Comparison of ENCODE assay signal across 8 cellular contexts in genomic region chr14:90301580-90302181, GRCh38. TPM values are rescaled to one million over a fixed set of nuclear protein-coding genes. Genes with fewer than 3 reads are reported as not detected.
A peak's percentile ranks its signal among the peaks of the same experiment; 100 is the strongest.
DNase-seq lines count a peak whose midpoint lies in the region; ATAC-seq lines count a peak whose summit lies in the region.

No MANE protein-coding gene starts in this region.

- peaks cover 8% of the 10 kb centered on the region for H3K4me1 Mint-ChIP-seq in activated naive CD4-positive, alpha-beta T cell treated with anti-CD3 and anti-CD28 coated beads, Interleukin-2, amount 10 ng/mL, durations not matched to agents 7 days and 5 days

- H3K4me3 Mint-ChIP-seq in activated naive CD4-positive, alpha-beta T cell treated with anti-CD3 and anti-CD28 coated beads, Interleukin-2, amount 10 ng/mL, durations not matched to agents 7 days and 5 days, result no peak overlapping the region

- H3K36me3 Mint-ChIP-seq in activated naive CD4-positive, alpha-beta T cell treated with anti-CD3 and anti-CD28 coated beads, Interleukin-2, amount 10 ng/mL, durations not matched to agents 7 days and 5 days, result peaks cover 22% of the 10 kb centered on the region

- H3K27ac Mint-ChIP-seq in activated naive CD4-positive, alpha-beta T cell treated with anti-CD3 and anti-CD28 coated beads, Interleukin-2, amount 10 ng/mL, durations not matched to agents 7 days and 5 days, result peak overlapping the region; percentile 3

- peaks cover 2% of the 10 kb centered on the region for H3K9me3 Mint-ChIP-seq in activated naive CD4-positive, alpha-beta T cell treated with anti-CD3 and anti-CD28 coated beads, Interleukin-2, amount 10 ng/mL, durations not matched to agents 7 days and 5 days

- CTCF ChIA-PET in activated naive CD4-positive, alpha-beta T cell treated with anti-CD3 and anti-CD28 coated beads, Interleukin-2, amount 10 ng/mL, durations not matched to agents 7 days and 5 days (lab: Charles Lee), result interaction anchor here (0.6 to 3.4 kb wide), 8 partner anchors 16 to 458 kb away, joined by 3 to 27 read pairs (median 4); no protein-coding TSS in a partner anchor

- peak overlapping the region; percentile 94 for H3K27ac ChIP-seq in cingulate gyrus (ENCODE audit: low read depth, low read length)

- DNase-seq in activated naive CD4-positive, alpha-beta T cell treated with anti-CD3 and anti-CD28 coated beads, Interleukin-2, amount 10 ng/mL, durations not matched to agents 7 days and 5 days, result no peak
- DNase-seq in activated naive CD4-positive, alpha-beta T cell treated with anti-CD3 and anti-CD28 coated beads, Interleukin-2, amount 50 U/mL, for 16 hours, result no peak
- DNase-seq in NCI-H460 (ENCODE audit: extremely low read depth, low read depth) (peak; percentile 52), lung microvascular endothelial cell (ENCODE audit: low read depth in 2 of 2) (peak; percentile 75 to 85), NCI-H226 (no peak), NCI-H2029 treated with DMSO at 0.1 percent for 48 hours (lab: John Stamatoyannopoulos, UW) (no peak)

- no peaks in the 10 kb centered on the region for H3K27me3 Mint-ChIP-seq in activated naive CD4-positive, alpha-beta T cell treated with anti-CD3 and anti-CD28 coated beads, Interleukin-2, amount 10 ng/mL, durations not matched to agents 7 days and 5 days

- no peak for ATAC-seq in GM21360 (IDR thresholded peaks at IDR 0.05; ENCODE audit: unreplicated experiment)

RNA-seq across cellular contexts. Expression of gene NRDE2, which starts 30.1 kb away (rescaled TPM):
- 7.3 and 11.4 TPM in 2 replicates for total RNA-seq in NCI-H460 (2014; rRNA removed; shearing (Covaris generic))
- polyA plus RNA-seq in NCI-H460 (2014; cell fraction: nucleus; rRNA removed), result 10.9 and 12.8 TPM in 2 replicates
- 5.2 and 5.6 TPM in 2 replicates for total RNA-seq in lung microvascular endothelial cell

RNA-seq across cellular contexts. Expression of gene PSMC1, which starts 45.3 kb away (rescaled TPM):
- 291 TPM in 2 replicates for total RNA-seq in NCI-H460 (2014; rRNA removed; shearing (Covaris generic))
- 151 and 260 TPM in 2 replicates for polyA plus RNA-seq in NCI-H460 (2014; cell fraction: nucleus; rRNA removed)
- total RNA-seq in lung microvascular endothelial cell, result 56.7 and 66.3 TPM in 2 replicates

Comparison
In these comparisons a context has a peak if more than half of its experiments do, and no peak if none do; other contexts are left out.
1. DNase-seq: peak in NCI-H460 (single experiment) and lung microvascular endothelial cell (2 of 2); none in activated naive CD4-positive, alpha-beta T cell treated with anti-CD3 and anti-CD28 coated beads, Interleukin-2, amount 10 ng/mL, durations not matched to agents 7 days and 5 days (single experiment), activated naive CD4-positive, alpha-beta T cell treated with anti-CD3 and anti-CD28 coated beads, Interleukin-2, amount 50 U/mL, for 16 hours (single experiment), NCI-H226 (single experiment) and NCI-H2029 treated with DMSO at 0.1 percent for 48 hours (single experiment).